ENCODE assay signal across 1 cellular context in genomic region chr7:99098317-99098823, GRCh38.
TF ChIP-seq lines count a peak whose summit lies in the region.

No MANE protein-coding gene starts in this region.

TF ChIP-seq in WTC11, 78 proteins besides CTCF, POLR2A, EP300 and RAD21 (continued from another document):
- TF ChIP-seq, protein P1, sequence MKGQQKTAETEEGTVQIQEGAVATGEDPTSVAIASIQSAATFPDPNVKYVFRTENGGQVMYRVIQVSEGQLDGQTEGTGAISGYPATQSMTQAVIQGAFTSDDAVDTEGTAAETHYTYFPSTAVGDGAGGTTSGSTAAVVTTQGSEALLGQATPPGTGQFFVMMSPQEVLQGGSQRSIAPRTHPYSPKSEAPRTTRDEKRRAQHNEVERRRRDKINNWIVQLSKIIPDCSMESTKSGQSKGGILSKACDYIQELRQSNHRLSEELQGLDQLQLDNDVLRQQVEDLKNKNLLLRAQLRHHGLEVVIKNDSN (CRISPR knock-in tag; IDR thresholded peaks at IDR 0.05): no peak
- TF ChIP-seq NFYB (CRISPR knock-in tag; conservative IDR thresholded peaks at IDR 0.05; ENCODE audit: low read depth) (no peak), PRDM15 (CRISPR knock-in tag; IDR thresholded peaks at IDR 0.05) (no peak), FOXJ3 (CRISPR knock-in tag; IDR thresholded peaks at IDR 0.05; ENCODE audit: borderline replicate concordance) (no peak), HMGA2 (CRISPR knock-in tag; IDR thresholded peaks at IDR 0.05) (no peak), GABPB1 (CRISPR knock-in tag; IDR thresholded peaks at IDR 0.05) (no peak), CBFB (CRISPR knock-in tag; IDR thresholded peaks at IDR 0.05; ENCODE audit: low read depth) (no peak), PRRX2 (CRISPR knock-in tag; IDR thresholded peaks at IDR 0.05) (no peak), E2F5 (CRISPR knock-in tag; IDR thresholded peaks at IDR 0.05) (no peak), ESRRA (CRISPR knock-in tag; IDR thresholded peaks at IDR 0.05; ENCODE audit: borderline replicate concordance) (no peak), ZBTB43 (CRISPR knock-in tag; IDR thresholded peaks at IDR 0.05) (no peak), ELF4 (CRISPR knock-in tag; IDR thresholded peaks at IDR 0.05; ENCODE audit: low read depth) (no peak), IRF2 (CRISPR knock-in tag; IDR thresholded peaks at IDR 0.05; ENCODE audit: borderline replicate concordance, low read depth) (no peak), SMAD3 (CRISPR knock-in tag; IDR thresholded peaks at IDR 0.05; ENCODE audit: borderline replicate concordance) (no peak), SMAD4 (CRISPR knock-in tag; IDR thresholded peaks at IDR 0.05) (no peak)
- TF ChIP-seq, protein P2, sequence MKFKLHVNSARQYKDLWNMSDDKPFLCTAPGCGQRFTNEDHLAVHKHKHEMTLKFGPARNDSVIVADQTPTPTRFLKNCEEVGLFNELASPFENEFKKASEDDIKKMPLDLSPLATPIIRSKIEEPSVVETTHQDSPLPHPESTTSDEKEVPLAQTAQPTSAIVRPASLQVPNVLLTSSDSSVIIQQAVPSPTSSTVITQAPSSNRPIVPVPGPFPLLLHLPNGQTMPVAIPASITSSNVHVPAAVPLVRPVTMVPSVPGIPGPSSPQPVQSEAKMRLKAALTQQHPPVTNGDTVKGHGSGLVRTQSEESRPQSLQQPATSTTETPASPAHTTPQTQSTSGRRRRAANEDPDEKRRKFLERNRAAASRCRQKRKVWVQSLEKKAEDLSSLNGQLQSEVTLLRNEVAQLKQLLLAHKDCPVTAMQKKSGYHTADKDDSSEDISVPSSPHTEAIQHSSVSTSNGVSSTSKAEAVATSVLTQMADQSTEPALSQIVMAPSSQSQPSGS (CRISPR knock-in tag; IDR thresholded peaks at IDR 0.05; ENCODE audit: borderline replicate concordance, low read depth): no peak
